Comparison of ENCODE assay signal across 8 cellular contexts in the genomic region with DNA sequence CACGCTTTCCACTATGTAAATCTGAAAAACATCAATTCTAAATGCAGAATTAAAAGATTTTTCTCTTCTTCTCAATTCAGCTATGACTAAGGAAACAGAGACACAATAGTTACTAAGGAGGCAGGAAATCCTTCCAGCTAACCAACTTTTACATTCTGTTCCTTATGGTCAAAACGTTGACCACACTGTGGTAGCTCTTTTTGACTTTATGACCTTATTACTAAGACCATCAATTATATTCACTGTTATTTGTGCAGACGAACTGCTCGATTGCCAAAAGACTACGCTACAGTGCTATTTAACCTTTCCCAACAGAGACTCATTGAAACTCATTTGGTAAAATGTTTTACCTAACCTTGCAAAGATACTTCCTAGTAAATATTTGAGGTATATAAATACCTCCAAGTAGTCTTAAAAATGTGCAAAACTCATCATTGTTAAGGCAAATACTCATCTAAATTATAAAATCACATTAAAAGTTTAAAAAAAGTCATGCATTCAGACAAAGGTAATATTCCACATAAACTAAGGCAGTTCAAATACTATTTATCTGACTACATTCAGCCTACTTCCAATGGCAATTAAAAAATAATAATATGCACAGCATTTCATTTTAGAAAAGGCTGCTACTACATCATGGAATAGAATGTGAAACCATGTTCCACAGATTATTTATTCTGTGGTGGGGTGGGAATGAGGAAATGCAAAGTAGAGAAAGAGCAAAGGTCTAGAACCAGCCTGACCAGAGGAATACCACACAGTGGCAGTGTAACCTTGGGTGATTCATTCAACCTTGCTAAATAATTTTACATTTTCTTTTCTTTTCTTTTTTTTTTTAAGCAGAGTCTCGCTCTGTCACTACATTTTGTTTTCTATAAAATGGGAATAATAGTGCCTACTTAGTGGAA.
A peak's percentile ranks its signal among the peaks of the same experiment; 100 is the strongest.
DNase-seq lines count a peak whose midpoint lies in the region; ATAC-seq and TF ChIP-seq lines count a peak whose summit lies in the region.

No MANE protein-coding gene starts in this region.

- 83% methylated on average over 6 of the region's 6 CpGs for WGBS in hepatocyte (ENCODE audit: low lambda C conversion rate, missing lambda C conversion rate)

- H3K4me1 ChIP-seq in RWPE2 (ENCODE audit: insufficient read depth, poor library complexity, severe bottlenecking) (peaks cover 71% of the 10 kb centered on the region), hepatocyte (ENCODE audit: insufficient read depth) (peaks cover 7% of the 10 kb centered on the region), upper lobe of right lung (peaks cover 50% of the 10 kb centered on the region)

- ATAC-seq in activated CD8-positive, alpha-beta memory T cell treated with anti-CD3 and anti-CD28 coated beads, Interleukin-2, amount 10 ng/mL, durations not matched to agents 7 days and 5 days: peak; percentile 9
- ATAC-seq in RWPE2 (ENCODE audit: low read depth) (0 out of 3 replicates have a peak, but pooled peaks have one; percentile 19), upper lobe of right lung (peak; percentile 92), GM21423 (IDR thresholded peaks at IDR 0.05; ENCODE audit: unreplicated experiment) (no peak)

- H3K9me2 ChIP-seq in hepatocyte (replicated peaks; ENCODE audit: insufficient read depth): no peaks in the 10 kb centered on the region

- H3K36me3 Mint-ChIP-seq in activated CD8-positive, alpha-beta memory T cell treated with anti-CD3 and anti-CD28 coated beads, Interleukin-2, amount 10 ng/mL, durations not matched to agents 7 days and 5 days: peaks cover 22% of the 10 kb centered on the region
- H3K36me3 Mint-ChIP-seq in activated T-helper 1 cell treated with anti-CD3 and anti-CD28 coated beads, Interleukin-12 subunit alpha, Interleukin-12 subunit beta, Interleukin-2, Interleukin-4 antibody, amounts not matched to agents 30 ng/mL and 10 ng/mL and 1 ng/mL, durations not matched to agents 14 hours and 24 hours and 36 hours (ENCODE audit: low read depth): peaks cover 24% of the 10 kb centered on the region

- peak overlapping the region; percentile 7 for H3K4me2 ChIP-seq in hepatocyte

- DNase-seq in activated CD8-positive, alpha-beta memory T cell treated with anti-CD3 and anti-CD28 coated beads, Interleukin-2, amount 10 ng/mL, durations not matched to agents 7 days and 5 days: no peak
- DNase-seq in activated CD8-positive, alpha-beta memory T cell treated with anti-CD3 and anti-CD28 coated beads, Interleukin-2, amount 50 U/mL, for 48 hours: no peak
- no peak for DNase-seq in RWPE2 (ENCODE audit: low spot score)
- peak; percentile 30 for DNase-seq in hepatocyte (ENCODE audit: low spot score)
- no peak for DNase-seq in upper lobe of right lung
- no peak for DNase-seq in activated T-helper 1 cell treated with anti-CD3 and anti-CD28 coated beads, Interleukin-12 subunit alpha, Interleukin-12 subunit beta, Interleukin-2, Interleukin-4 antibody, amounts not matched to agents 30 ng/mL and 10 ng/mL and 1 ng/mL, durations not matched to agents 14 hours and 24 hours and 36 hours (ENCODE audit: low spot score)
- DNase-seq in putamen (ENCODE audit: low spot score): no peak

- no peaks in the 10 kb centered on the region for H3K36me3 ChIP-seq in RWPE2 (ENCODE audit: low read depth)
- H3K36me3 ChIP-seq in hepatocyte (replicated peaks; ENCODE audit: insufficient read depth, low read depth): no peaks in the 10 kb centered on the region
- no peaks in the 10 kb centered on the region for H3K36me3 ChIP-seq in upper lobe of right lung

- H3K4me3 ChIP-seq in RWPE2 (ENCODE audit: severe bottlenecking) (no peak overlapping the region), hepatocyte (no peak overlapping the region), upper lobe of right lung (no peak overlapping the region)

- H3K27me3 Mint-ChIP-seq in activated CD8-positive, alpha-beta memory T cell treated with anti-CD3 and anti-CD28 coated beads, Interleukin-2, amount 10 ng/mL, durations not matched to agents 7 days and 5 days: no peaks in the 10 kb centered on the region
- no peaks in the 10 kb centered on the region for H3K27me3 Mint-ChIP-seq in activated T-helper 1 cell treated with anti-CD3 and anti-CD28 coated beads, Interleukin-12 subunit alpha, Interleukin-12 subunit beta, Interleukin-2, Interleukin-4 antibody, amounts not matched to agents 30 ng/mL and 10 ng/mL and 1 ng/mL, durations not matched to agents 14 hours and 24 hours and 36 hours (ENCODE audit: insufficient read depth)

- H4K20me1 ChIP-seq in hepatocyte (ENCODE audit: insufficient read depth, poor library complexity, severe bottlenecking): no peaks in the 10 kb centered on the region

- H2AFZ ChIP-seq in hepatocyte: no peak overlapping the region

- no peaks in the 10 kb centered on the region for H3K79me2 ChIP-seq in hepatocyte

- intact Hi-C loops in upper lobe of right lung (cut with DNase I): no loop called here
- intact Hi-C loops in activated T-helper 1 cell treated with anti-CD3 and anti-CD28 coated beads, Interleukin-12 subunit alpha, Interleukin-12 subunit beta, Interleukin-2, Interleukin-4 antibody, amounts not matched to agents 30 ng/mL and 10 ng/mL and 1 ng/mL, durations not matched to agents 14 hours and 24 hours and 36 hours (cut with micrococcal nuclease): no loop called here

- CTCF ChIA-PET in activated CD8-positive, alpha-beta memory T cell treated with anti-CD3 and anti-CD28 coated beads, Interleukin-2, amount 10 ng/mL, durations not matched to agents 7 days and 5 days (lab: Charles Lee): interaction anchor here (1.0 kb wide), 1 partner anchor 17 kb away, joined by 3 read pairs; no protein-coding TSS in a partner anchor

- peaks cover 46% of the 10 kb centered on the region for H3K4me1 Mint-ChIP-seq in activated CD8-positive, alpha-beta memory T cell treated with anti-CD3 and anti-CD28 coated beads, Interleukin-2, amount 10 ng/mL, durations not matched to agents 7 days and 5 days
- H3K4me1 Mint-ChIP-seq in activated T-helper 1 cell treated with anti-CD3 and anti-CD28 coated beads, Interleukin-12 subunit alpha, Interleukin-12 subunit beta, Interleukin-2, Interleukin-4 antibody, amounts not matched to agents 30 ng/mL and 10 ng/mL and 1 ng/mL, durations not matched to agents 14 hours and 24 hours and 36 hours (ENCODE audit: low read depth): peaks cover 35% of the 10 kb centered on the region

- H3K4me3 Mint-ChIP-seq in activated CD8-positive, alpha-beta memory T cell treated with anti-CD3 and anti-CD28 coated beads, Interleukin-2, amount 10 ng/mL, durations not matched to agents 7 days and 5 days: no peak overlapping the region
- no peak overlapping the region for H3K4me3 Mint-ChIP-seq in activated T-helper 1 cell treated with anti-CD3 and anti-CD28 coated beads, Interleukin-12 subunit alpha, Interleukin-12 subunit beta, Interleukin-2, Interleukin-4 antibody, amounts not matched to agents 30 ng/mL and 10 ng/mL and 1 ng/mL, durations not matched to agents 14 hours and 24 hours and 36 hours

- TF ChIP-seq CTCF in RWPE2 (IDR thresholded peaks at IDR 0.05; ENCODE audit: poor library complexity, severe bottlenecking) (peak; percentile 53), hepatocyte (IDR thresholded peaks at IDR 0.05; ENCODE audit: poor library complexity) (no peak), upper lobe of right lung (IDR thresholded peaks at IDR 0.05) (peak; percentile 31)

- H3K27me3 ChIP-seq in RWPE2 (ENCODE audit: insufficient read depth, poor library complexity, severe bottlenecking) (no peaks in the 10 kb centered on the region), hepatocyte (no peaks in the 10 kb centered on the region), upper lobe of right lung (no peaks in the 10 kb centered on the region)

- H3K9me3 ChIP-seq in RWPE2 (ENCODE audit: severe bottlenecking) (no peaks in the 10 kb centered on the region), hepatocyte (ENCODE audit: low read depth) (no peaks in the 10 kb centered on the region), upper lobe of right lung (no peaks in the 10 kb centered on the region)

- H3K9me3 Mint-ChIP-seq in activated CD8-positive, alpha-beta memory T cell treated with anti-CD3 and anti-CD28 coated beads, Interleukin-2, amount 10 ng/mL, durations not matched to agents 7 days and 5 days (ENCODE audit: low read depth): peaks cover 2% of the 10 kb centered on the region
- H3K9me3 Mint-ChIP-seq in activated T-helper 1 cell treated with anti-CD3 and anti-CD28 coated beads, Interleukin-12 subunit alpha, Interleukin-12 subunit beta, Interleukin-2, Interleukin-4 antibody, amounts not matched to agents 30 ng/mL and 10 ng/mL and 1 ng/mL, durations not matched to agents 14 hours and 24 hours and 36 hours: no peaks in the 10 kb centered on the region

- H3K27ac ChIP-seq in RWPE2 (ENCODE audit: poor library complexity, severe bottlenecking) (peak overlapping the region; percentile 84), hepatocyte (peak overlapping the region; percentile 19), upper lobe of right lung (no peak overlapping the region)

- H3K27ac Mint-ChIP-seq in activated CD8-positive, alpha-beta memory T cell treated with anti-CD3 and anti-CD28 coated beads, Interleukin-2, amount 10 ng/mL, durations not matched to agents 7 days and 5 days: no peak overlapping the region
- no peak overlapping the region for H3K27ac Mint-ChIP-seq in activated T-helper 1 cell treated with anti-CD3 and anti-CD28 coated beads, Interleukin-12 subunit alpha, Interleukin-12 subunit beta, Interleukin-2, Interleukin-4 antibody, amounts not matched to agents 30 ng/mL and 10 ng/mL and 1 ng/mL, durations not matched to agents 14 hours and 24 hours and 36 hours
